13 cellular contexts compared by ENCODE assay signal in the genomic region with DNA sequence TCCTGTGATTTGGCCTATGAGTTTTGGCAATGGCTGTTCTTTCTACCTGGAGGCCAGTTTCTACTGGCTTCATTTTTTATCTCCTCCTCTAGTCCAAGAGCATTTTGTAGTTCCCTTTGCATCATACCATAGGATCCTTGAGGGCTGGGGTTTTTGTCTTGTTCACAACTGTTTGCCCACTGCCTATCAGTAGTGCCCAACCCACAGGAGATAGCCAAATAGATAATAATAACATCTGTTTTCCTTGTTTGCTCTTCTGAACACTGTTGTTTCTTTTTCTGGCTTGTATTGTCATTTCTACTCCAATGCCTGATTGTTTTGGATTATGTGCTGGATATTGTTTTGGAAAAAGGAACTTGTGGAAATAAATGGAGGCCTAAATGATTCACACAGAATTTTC. TPM values are rescaled to one million over a fixed set of nuclear protein-coding genes. Genes with fewer than 3 reads are reported as not detected.
DNase-seq lines count a peak whose midpoint lies in the region; ATAC-seq, FAIRE-seq and TF ChIP-seq lines count a peak whose summit lies in the region.
"Had no signal": no experiment of that assay in that cellular context is flagged by ENCODE, and none has a peak within 500 bp of the region (broad histone marks: within the 10 kb centered on the region; RNA-seq: fewer than 3 reads in every experiment).

No MANE protein-coding gene starts in this region.

- no peak for FAIRE-seq in GM12892 (lab: Jason Lieb, UNC)

- peak overlapping the region; percentile 89 for H3K4me2 ChIP-seq in DOHH2 (ENCODE audit: low read length)

- H3F3A ChIP-seq in DOHH2 (ENCODE audit: control insufficient read depth, insufficient read depth): peaks cover 26% of the 10 kb centered on the region; the same call in 1 of the 2 replicates

- peak overlapping the region; percentile 49 for H3K4me3 ChIP-seq in DOHH2 (ENCODE audit: low read length)

- H3K36me3 ChIP-seq in DOHH2 (ENCODE audit: control insufficient read depth, low read length): peaks cover 84% of the 10 kb centered on the region

- no peak for ATAC-seq in SK-N-SH treated with all-trans-retinoic acid at 6 μM for 48 hours
- no peak for ATAC-seq in HG03378 (IDR thresholded peaks at IDR 0.05; ENCODE audit: unreplicated experiment)

- H3K27me3 ChIP-seq in DOHH2 (ENCODE audit: control insufficient read depth, low read length): no peaks in the 10 kb centered on the region

- peaks cover 43% of the 10 kb centered on the region for H4K20me1 ChIP-seq in DOHH2 (ENCODE audit: control insufficient read depth, insufficient read depth, low read depth, low read length)

- TF ChIP-seq CTCF in 22Rv1 (IDR thresholded peaks at IDR 0.05) (no peak), DOHH2 (IDR thresholded peaks at IDR 0.05; ENCODE audit: low read depth, low read length, poor library complexity, severe bottlenecking) (no peak)

- H3K27ac ChIP-seq in 22Rv1: 0 out of 2 replicates have a peak overlapping the region, but pooled peaks have one; percentile 0
- 0 out of 2 replicates have a peak overlapping the region, but pooled peaks have one; percentile 10 for H3K27ac ChIP-seq in DOHH2 (ENCODE audit: low read depth, low read length)

- no peaks in the 10 kb centered on the region for H3K9me2 ChIP-seq in DOHH2 (replicated peaks; ENCODE audit: control insufficient read depth, low read length)

- TF ChIP-seq POLR2A in erythroblast (IDR thresholded peaks at IDR 0.05; ENCODE audit: low read length) (no peak), GM12892 (IDR thresholded peaks at IDR 0.05; ENCODE audit: low read depth, low read length) (no peak)

- H3K4me1 ChIP-seq in DOHH2 (ENCODE audit: control insufficient read depth, low read length): peaks cover 54% of the 10 kb centered on the region

- H3K79me2 ChIP-seq in DOHH2 (ENCODE audit: control insufficient read depth, low read length): peaks cover 85% of the 10 kb centered on the region

- no peaks in the 10 kb centered on the region for H3K9me3 ChIP-seq in DOHH2 (ENCODE audit: control insufficient read depth, insufficient read depth, low read length)

- DNase-seq in erythroblast (lab: John Stamatoyannopoulos, UW): peak; percentile 23 to 57
- DNase-seq in GM19238 (ENCODE audit: insufficient read length, low spot score): no peak
- DNase-seq in amniotic stem cell (lab: John Stamatoyannopoulos, UW): no peak
- DNase-seq in GM12892 (ENCODE audit: insufficient read length): no peak
- DNase-seq: activated CD8-positive, alpha-beta memory T cell treated with anti-CD3 and anti-CD28 coated beads, Interleukin-2, amount 50 U/mL, for 48 hours; cortex of kidney; naive B cell; NCI-H1436; stimulated activated CD4-positive, alpha-beta T cell treated with anti-CD3 and anti-CD28 coated beads, Interleukin-4, amount 100 ng/mL, for 24 hours had no signal

TF ChIP-seq in SK-N-SH treated with all-trans-retinoic acid at 6 μM for 48 hours, 23 proteins besides CTCF, POLR2A, EP300 and RAD21:
- no peak for TF ChIP-seq CSDC2 (CRISPR knock-in tag; IDR thresholded peaks at IDR 0.05)
- no peak for TF ChIP-seq BACH2 (CRISPR knock-in tag; IDR thresholded peaks at IDR 0.05; ENCODE audit: borderline replicate concordance)
- TF ChIP-seq, protein P1, sequence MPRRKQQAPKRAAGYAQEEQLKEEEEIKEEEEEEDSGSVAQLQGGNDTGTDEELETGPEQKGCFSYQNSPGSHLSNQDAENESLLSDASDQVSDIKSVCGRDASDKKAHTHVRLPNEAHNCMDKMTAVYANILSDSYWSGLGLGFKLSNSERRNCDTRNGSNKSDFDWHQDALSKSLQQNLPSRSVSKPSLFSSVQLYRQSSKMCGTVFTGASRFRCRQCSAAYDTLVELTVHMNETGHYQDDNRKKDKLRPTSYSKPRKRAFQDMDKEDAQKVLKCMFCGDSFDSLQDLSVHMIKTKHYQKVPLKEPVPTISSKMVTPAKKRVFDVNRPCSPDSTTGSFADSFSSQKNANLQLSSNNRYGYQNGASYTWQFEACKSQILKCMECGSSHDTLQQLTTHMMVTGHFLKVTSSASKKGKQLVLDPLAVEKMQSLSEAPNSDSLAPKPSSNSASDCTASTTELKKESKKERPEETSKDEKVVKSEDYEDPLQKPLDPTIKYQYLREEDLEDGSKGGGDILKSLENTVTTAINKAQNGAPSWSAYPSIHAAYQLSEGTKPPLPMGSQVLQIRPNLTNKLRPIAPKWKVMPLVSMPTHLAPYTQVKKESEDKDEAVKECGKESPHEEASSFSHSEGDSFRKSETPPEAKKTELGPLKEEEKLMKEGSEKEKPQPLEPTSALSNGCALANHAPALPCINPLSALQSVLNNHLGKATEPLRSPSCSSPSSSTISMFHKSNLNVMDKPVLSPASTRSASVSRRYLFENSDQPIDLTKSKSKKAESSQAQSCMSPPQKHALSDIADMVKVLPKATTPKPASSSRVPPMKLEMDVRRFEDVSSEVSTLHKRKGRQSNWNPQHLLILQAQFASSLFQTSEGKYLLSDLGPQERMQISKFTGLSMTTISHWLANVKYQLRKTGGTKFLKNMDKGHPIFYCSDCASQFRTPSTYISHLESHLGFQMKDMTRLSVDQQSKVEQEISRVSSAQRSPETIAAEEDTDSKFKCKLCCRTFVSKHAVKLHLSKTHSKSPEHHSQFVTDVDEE (CRISPR knock-in tag; IDR thresholded peaks at IDR 0.05): 0 out of 2 replicates have a peak, but pooled peaks have one; percentile 22
TF ChIP-seq in SK-N-SH treated with all-trans-retinoic acid at 6 μM for 48 hours: peak in this region for 1.

RNA-seq across cellular contexts. Expression of a gene that starts 3.4 kb away (rescaled TPM):
- polyA plus RNA-seq in GM12892 (2012; ENCODE audit: missing spikeins): 71.5 TPM

Comparison
In these comparisons a context has a peak if more than half of its experiments do, and no peak if none do; other contexts are left out.
1. DNase-seq: peak in erythroblast (2 of 2); none in GM19238 (single experiment), amniotic stem cell (single experiment) and GM12892 (single experiment).